ENCODE assay signal across 1 cellular context in genomic region chr16:234468-235305, GRCh38.
TF ChIP-seq lines count a peak whose summit lies in the region.

Gene FAM234A (plus strand): TSS chr16:234821. CDS start chr16:254414, 19,593 bp downstream.

TF ChIP-seq in HepG2, 621 proteins besides CTCF, POLR2A, EP300 and RAD21 (continued from another document and continues in another):
- TF ChIP-seq ZBTB44 (CRISPR knock-in tag; IDR thresholded peaks at IDR 0.05) (no peak), ZNF564 (CRISPR knock-in tag; IDR thresholded peaks at IDR 0.05) (0 out of 2 replicates have a peak, but pooled peaks have one; percentile 57), ZBTB42 (CRISPR knock-in tag; IDR thresholded peaks at IDR 0.05) (0 out of 2 replicates have a peak, but pooled peaks have one; percentile 58), SIN3B (IDR thresholded peaks at IDR 0.05; ENCODE audit: low read length) (no peak), TRIM22 (IDR thresholded peaks at IDR 0.05) (no peak), NBN (conservative IDR thresholded peaks at IDR 0.05) (no peak), ZNF10 (CRISPR knock-in tag; IDR thresholded peaks at IDR 0.05; ENCODE audit: borderline replicate concordance, low read depth) (no peak), ARNT (IDR thresholded peaks at IDR 0.05) (no peak), ZBTB8A (CRISPR knock-in tag; IDR thresholded peaks at IDR 0.05; ENCODE audit: borderline replicate concordance, low read depth) (no peak), CAMTA2 (CRISPR knock-in tag; IDR thresholded peaks at IDR 0.05; ENCODE audit: borderline replicate concordance) (0 out of 2 replicates have a peak, but pooled peaks have one; percentile 39), ZUFSP (CRISPR knock-in tag; IDR thresholded peaks at IDR 0.05; ENCODE audit: borderline replicate concordance) (no peak), HMG20B (CRISPR knock-in tag; conservative IDR thresholded peaks at IDR 0.05) (0 out of 2 replicates have a peak, but pooled peaks have one; percentile 5), MEIS2 (CRISPR knock-in tag; IDR thresholded peaks at IDR 0.05) (peak; percentile 13; the same call in 1 of the 2 replicates), ZNF549 (CRISPR knock-in tag; IDR thresholded peaks at IDR 0.05) (no peak), ATF3 (CRISPR knock-in tag; IDR thresholded peaks at IDR 0.05) (no peak), ZBTB2 (CRISPR knock-in tag; IDR thresholded peaks at IDR 0.05; ENCODE audit: low read depth) (peak; percentile 53), MTERF4 (CRISPR knock-in tag; IDR thresholded peaks at IDR 0.05) (no peak), BCL6 (CRISPR knock-in tag; IDR thresholded peaks at IDR 0.05) (0 out of 2 replicates have a peak, but pooled peaks have one; percentile 1), ELF1 (CRISPR knock-in tag; IDR thresholded peaks at IDR 0.05) (peak; percentile 95), CEBPG (CRISPR knock-in tag; IDR thresholded peaks at IDR 0.05) (peak; percentile 68), ZNF646 (CRISPR knock-in tag; IDR thresholded peaks at IDR 0.05) (no peak), ZNF790 (CRISPR knock-in tag; IDR thresholded peaks at IDR 0.05; ENCODE audit: borderline replicate concordance) (peak; percentile 64; the same call in 1 of the 2 replicates), ZNF142 (CRISPR knock-in tag; IDR thresholded peaks at IDR 0.05) (peak; percentile 42; the same call in 1 of the 2 replicates), NONO (IDR thresholded peaks at IDR 0.05) (no peak), NONO (CRISPR knock-in tag; conservative IDR thresholded peaks at IDR 0.05) (peak; percentile 77), HINFP (CRISPR knock-in tag; IDR thresholded peaks at IDR 0.05; ENCODE audit: low read depth) (no peak), ZSCAN30 (CRISPR knock-in tag; IDR thresholded peaks at IDR 0.05) (no peak), ZMYM4 (CRISPR knock-in tag; IDR thresholded peaks at IDR 0.05) (no peak), THAP11 (CRISPR knock-in tag; IDR thresholded peaks at IDR 0.05) (peak; percentile 89), ZNF451 (CRISPR knock-in tag; IDR thresholded peaks at IDR 0.05) (no peak), NCOA1 (CRISPR knock-in tag; IDR thresholded peaks at IDR 0.05) (no peak), NFYC (CRISPR knock-in tag; IDR thresholded peaks at IDR 0.05) (no peak), FLYWCH1 (CRISPR knock-in tag; IDR thresholded peaks at IDR 0.05) (no peak)
